Comparison of ENCODE assay signal across 1 cellular context in genomic region chr16:78059806-78060205, GRCh38. TPM values are rescaled to one million over a fixed set of nuclear protein-coding genes. Genes with fewer than 3 reads are reported as not detected.
"Had no signal": no experiment of that assay in that cellular context is flagged by ENCODE, and none has a peak within 500 bp of the region (broad histone marks: within the 10 kb centered on the region; RNA-seq: fewer than 3 reads in every experiment).

No MANE protein-coding gene starts in this region.

RNA-seq across cellular contexts. Expression of gene CLEC3A, which starts 37.5 kb away (rescaled TPM):
- total RNA-seq: GM12878 had no signal
- polyA plus RNA-seq: GM12878 had no signal
